ENCODE assay signal across 1 cellular context in the genomic region with DNA sequence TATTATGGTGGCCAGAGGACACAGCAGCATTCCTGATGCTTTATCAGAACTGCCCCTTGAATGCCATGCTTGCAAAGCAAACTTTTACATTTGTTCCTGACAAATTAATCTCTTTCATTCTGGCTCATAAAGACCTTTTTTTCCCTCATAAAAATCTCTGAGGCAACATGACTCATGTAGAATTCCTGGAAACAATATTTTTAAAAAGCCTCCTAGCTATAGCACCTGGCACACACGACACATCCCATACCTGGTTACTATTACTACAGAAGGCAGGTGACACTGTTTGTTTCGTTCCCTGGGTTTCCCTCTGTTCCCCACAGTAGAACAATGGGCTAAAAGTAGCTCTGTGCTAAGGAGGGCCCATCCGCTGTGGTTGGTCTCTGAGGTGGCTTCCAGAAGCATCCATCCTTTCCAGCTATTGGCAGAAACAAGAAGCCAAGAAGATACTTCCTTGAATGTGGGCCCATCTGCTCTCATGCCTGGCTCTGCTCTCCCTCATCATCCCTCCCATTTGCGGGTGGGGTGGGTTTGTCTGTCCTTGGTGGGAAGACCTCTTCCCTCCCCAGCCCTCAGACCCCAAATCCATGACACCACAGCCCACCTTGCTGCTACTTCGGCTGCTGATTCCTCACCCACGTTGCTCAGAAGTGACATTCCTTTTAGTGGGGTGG.
TF ChIP-seq lines count a peak whose summit lies in the region.

No MANE protein-coding gene starts in this region.

TF ChIP-seq in A549, 52 proteins besides CTCF, POLR2A, EP300 and RAD21 (continued from another document):
- TF ChIP-seq TP53 (CRISPR knock-in tag; IDR thresholded peaks at IDR 0.05) (no peak), PHF8 (IDR thresholded peaks at IDR 0.05; ENCODE audit: borderline replicate concordance, low read depth) (no peak), MAZ (IDR thresholded peaks at IDR 0.05; ENCODE audit: borderline replicate concordance, low read depth, low read length) (no peak), NFE2L2 (conservative IDR thresholded peaks at IDR 0.05; ENCODE audit: low read length) (no peak)
- TF ChIP-seq, protein P1, sequence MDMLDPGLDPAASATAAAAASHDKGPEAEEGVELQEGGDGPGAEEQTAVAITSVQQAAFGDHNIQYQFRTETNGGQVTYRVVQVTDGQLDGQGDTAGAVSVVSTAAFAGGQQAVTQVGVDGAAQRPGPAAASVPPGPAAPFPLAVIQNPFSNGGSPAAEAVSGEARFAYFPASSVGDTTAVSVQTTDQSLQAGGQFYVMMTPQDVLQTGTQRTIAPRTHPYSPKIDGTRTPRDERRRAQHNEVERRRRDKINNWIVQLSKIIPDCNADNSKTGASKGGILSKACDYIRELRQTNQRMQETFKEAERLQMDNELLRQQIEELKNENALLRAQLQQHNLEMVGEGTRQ (IDR thresholded peaks at IDR 0.05): no peak
